Comparison of ENCODE assay signal across 10 cellular contexts in genomic region chr15:101488300-101489164, GRCh38. TPM values are rescaled to one million over a fixed set of nuclear protein-coding genes. Genes with fewer than 3 reads are reported as not detected.
A peak's percentile ranks its signal among the peaks of the same experiment; 100 is the strongest.
DNase-seq lines count a peak whose midpoint lies in the region; ATAC-seq and TF ChIP-seq lines count a peak whose summit lies in the region.
"Had no signal": no experiment of that assay in that cellular context is flagged by ENCODE, and none has a peak within 500 bp of the region (broad histone marks: within the 10 kb centered on the region; RNA-seq: fewer than 3 reads in every experiment).

No MANE protein-coding gene starts in this region.

- H3K27ac ChIP-seq in PC-9 (no peak overlapping the region), left ventricle myocardium inferior (replicated peaks) (peak overlapping the region; percentile 70), prostate gland (no peak overlapping the region), foreskin keratinocyte (no peak overlapping the region)
- H3K27ac ChIP-seq: epithelial cell of prostate had no signal

- H3K79me2 ChIP-seq in PC-9 (ENCODE audit: low read depth): peaks cover 40% of the 10 kb centered on the region

- peak overlapping the region; percentile 72 for H3K4me3 ChIP-seq in PC-9
- H3K4me3 ChIP-seq in left ventricle myocardium inferior: peak overlapping the region; percentile 69
- H3K4me3 ChIP-seq in prostate gland: peak overlapping the region; percentile 15 to 34

- H3K9me2 ChIP-seq in PC-9 (ENCODE audit: insufficient read depth): no peaks in the 10 kb centered on the region

- H3K27me3 ChIP-seq in PC-9 (ENCODE audit: insufficient read depth, low read depth) (no peaks in the 10 kb centered on the region), left ventricle myocardium inferior (ENCODE audit: low read depth) (peaks cover 35% of the 10 kb centered on the region), prostate gland (replicated peaks; ENCODE audit: insufficient read depth) (peaks cover 1% of the 10 kb centered on the region), foreskin keratinocyte (peaks cover 19% of the 10 kb centered on the region)

- TF ChIP-seq CTCF in PC-9 (conservative IDR thresholded peaks at IDR 0.05) (no peak), left ventricle myocardium inferior (IDR thresholded peaks at IDR 0.05; ENCODE audit: borderline replicate concordance) (no peak), prostate gland (IDR thresholded peaks at IDR 0.05) (no peak), foreskin keratinocyte (conservative IDR thresholded peaks at IDR 0.05) (no peak)

- DNase-seq in ELF-1 (ENCODE audit: low read depth, low spot score) (peak; percentile 47), PC-9 (no peak), left ventricle myocardium inferior (no peak), prostate gland (ENCODE audit: low spot score) (no peak), NCI-H345 (lab: John Stamatoyannopoulos, UW) (no peak), NCI-H2029 (lab: John Stamatoyannopoulos, UW) (no peak), foreskin keratinocyte (no peak)
- DNase-seq: activated T-cell treated with anti-CD3 and anti-CD28 coated beads for 4 hours had no signal

- 27% methylated on average over 37 of the region's 85 CpGs for WGBS in prostate gland

- intact Hi-C loops in PC-9 (cut with micrococcal nuclease; ENCODE audit: unreplicated experiment): loop anchor here (1.0 to 2.0 kb wide), 3 partner anchors 25 to 188 kb away; no protein-coding TSS in a partner anchor
- intact Hi-C loops in left ventricle myocardium inferior (cut with micrococcal nuclease): no loop called here
- intact Hi-C loops in prostate gland (cut with DNase I): no loop called here

- no TSS peak for BruUV-seq in PC-9 (replicated peaks; lab: Mats Ljungman, UMichigan)

- H3K9me3 ChIP-seq in PC-9 (ENCODE audit: insufficient read depth, low read depth) (no peaks in the 10 kb centered on the region), left ventricle myocardium inferior (replicated peaks) (no peaks in the 10 kb centered on the region), prostate gland (no peaks in the 10 kb centered on the region)

- H2AFZ ChIP-seq in PC-9: peak overlapping the region; percentile 64

- H3K36me3 ChIP-seq in PC-9 (ENCODE audit: low read depth) (peaks cover 5% of the 10 kb centered on the region), left ventricle myocardium inferior (peaks cover 6% of the 10 kb centered on the region), prostate gland (no peaks in the 10 kb centered on the region)

- peaks cover 41% of the 10 kb centered on the region; the same call in 1 of the 2 replicates for H3F3A ChIP-seq in PC-9 (ENCODE audit: insufficient read depth, low read depth)

- peaks cover 37% of the 10 kb centered on the region for H3K4me1 ChIP-seq in PC-9 (replicated peaks; ENCODE audit: insufficient read depth)
- peaks cover 39% of the 10 kb centered on the region for H3K4me1 ChIP-seq in left ventricle myocardium inferior
- no peaks in the 10 kb centered on the region for H3K4me1 ChIP-seq in prostate gland (replicated peaks)
- H3K4me1 ChIP-seq in foreskin keratinocyte: no peaks in the 10 kb centered on the region

- POLR2A ChIA-PET in PC-9 (lab: Charles Lee; ENCODE audit: unreplicated experiment): no interaction called here

- no peak for ATAC-seq in GM19452 (IDR thresholded peaks at IDR 0.05; ENCODE audit: unreplicated experiment)
- no peak for ATAC-seq in foreskin keratinocyte

- CTCF ChIA-PET in PC-9 (lab: Charles Lee): interaction anchor here (0.6 kb wide), 1 partner anchor 129 kb away, joined by 10 read pairs; no protein-coding TSS in a partner anchor

- H4K20me1 ChIP-seq in PC-9 (ENCODE audit: insufficient read depth): peaks cover 2% of the 10 kb centered on the region

- no peak for TF ChIP-seq POLR2A in prostate gland (IDR thresholded peaks at IDR 0.05)

- H3K4me2 ChIP-seq in PC-9: peak overlapping the region; percentile 84

RNA-seq across cellular contexts. Expression of gene PCSK6, which starts 1.0 kb away (rescaled TPM):
- total RNA-seq in PC-9 (2021) (26.3 and 27.2 TPM in 2 replicates), left ventricle myocardium inferior (28.6 TPM), prostate gland (10 to 100 TPM in 1 of 2 donors, 1 to 10 TPM in 1; 4.4 to 84.1 TPM), foreskin keratinocyte (2.9 and 3.7 TPM in 2 replicates)
- 1.3 and 1.5 TPM in 2 replicates for polyA plus RNA-seq in foreskin keratinocyte
